1 cellular context compared by ENCODE assay signal in genomic region chr5:110086658-110087388, GRCh38.
TF ChIP-seq lines count a peak whose summit lies in the region.

No MANE protein-coding gene starts in this region.

TF ChIP-seq in HEK293, 187 proteins besides CTCF, POLR2A, EP300 and RAD21 (continued from another document):
- TF ChIP-seq PRDM10 (tag by site-specific recombination; IDR thresholded peaks at IDR 0.05) (no peak), ZXDB (tag by site-specific recombination; IDR thresholded peaks at IDR 0.05) (no peak), ZNF558 (tag by site-specific recombination; IDR thresholded peaks at IDR 0.05) (no peak), ZNF366 (tag by site-specific recombination; conservative IDR thresholded peaks at IDR 0.05) (0 out of 2 replicates have a peak, but pooled peaks have one; percentile 29), OVOL3 (tag by site-specific recombination; IDR thresholded peaks at IDR 0.05) (no peak)
- TF ChIP-seq, protein P1, sequence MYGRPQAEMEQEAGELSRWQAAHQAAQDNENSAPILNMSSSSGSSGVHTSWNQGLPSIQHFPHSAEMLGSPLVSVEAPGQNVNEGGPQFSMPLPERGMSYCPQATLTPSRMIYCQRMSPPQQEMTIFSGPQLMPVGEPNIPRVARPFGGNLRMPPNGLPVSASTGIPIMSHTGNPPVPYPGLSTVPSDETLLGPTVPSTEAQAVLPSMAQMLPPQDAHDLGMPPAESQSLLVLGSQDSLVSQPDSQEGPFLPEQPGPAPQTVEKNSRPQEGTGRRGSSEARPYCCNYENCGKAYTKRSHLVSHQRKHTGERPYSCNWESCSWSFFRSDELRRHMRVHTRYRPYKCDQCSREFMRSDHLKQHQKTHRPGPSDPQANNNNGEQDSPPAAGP (tag by site-specific recombination; IDR thresholded peaks at IDR 0.05), result no peak
TF ChIP-seq in HEK293: peak in this region for 4.
